Comparison of ENCODE assay signal across 14 cellular contexts in genomic region chr3:155712008-155712407, GRCh38. TPM values are rescaled to one million over a fixed set of nuclear protein-coding genes. Genes with fewer than 3 reads are reported as not detected.
A peak's percentile ranks its signal among the peaks of the same experiment; 100 is the strongest.
DNase-seq lines count a peak whose midpoint lies in the region; ATAC-seq, FAIRE-seq and TF ChIP-seq lines count a peak whose summit lies in the region.
"Had no signal": no experiment of that assay in that cellular context is flagged by ENCODE, and none has a peak within 500 bp of the region (broad histone marks: within the 10 kb centered on the region; RNA-seq: fewer than 3 reads in every experiment).

No MANE protein-coding gene starts in this region.

- H3F3A ChIP-seq in MM.1S (ENCODE audit: insufficient read depth, low read length), result no peaks in the 10 kb centered on the region

- no peaks in the 10 kb centered on the region for H3K9me2 ChIP-seq in MM.1S (replicated peaks; ENCODE audit: insufficient read depth, low read length)

- H3K79me2 ChIP-seq in MM.1S (ENCODE audit: low read length), result no peaks in the 10 kb centered on the region

- H3K4me1 ChIP-seq in A549, result no peaks in the 10 kb centered on the region
- H3K4me1 ChIP-seq in MM.1S (ENCODE audit: low read length), result no peaks in the 10 kb centered on the region
- H3K4me1 ChIP-seq: vagina had no signal

- H3K27ac ChIP-seq in A549 (no peak overlapping the region), MM.1S (ENCODE audit: low read length) (no peak overlapping the region)
- H3K27ac ChIP-seq: vagina had no signal

- H3K27me3 ChIP-seq in MM.1S (replicated peaks; ENCODE audit: insufficient read depth, low read length), result no peaks in the 10 kb centered on the region
- H3K27me3 ChIP-seq: vagina had no signal

- CTCF ChIA-PET in A549 (lab: Yijun Ruan, JAX), result interaction anchor here (0.7 to 1.6 kb wide), 5 partner anchors 10 to 361 kb away, joined by 3 to 17 read pairs (median 3); no protein-coding TSS in a partner anchor
- CTCF ChIA-PET in activated CD4-positive, alpha-beta memory T cell treated with anti-CD3 and anti-CD28 coated beads, Interleukin-2, amount 10 ng/mL, durations not matched to agents 7 days and 5 days (lab: Charles Lee), result interaction anchor here (1.5 kb wide), 1 partner anchor 10 kb away, joined by 11 read pairs; no protein-coding TSS in a partner anchor

- TF ChIP-seq POLR2A in A549 (IDR thresholded peaks at IDR 0.05; ENCODE audit: low read length), result no peak

- intact Hi-C loops in posterior vena cava (cut with DNase I), result no loop called here

- 93% methylated on average over 1 of the region's 1 CpG for WGBS in A549 (ENCODE audit: missing lambda C conversion rate)

- no peak overlapping the region for H3K4me3 Mint-ChIP-seq in activated CD4-positive, alpha-beta memory T cell treated with anti-CD3 and anti-CD28 coated beads, Interleukin-2, amount 10 ng/mL, durations not matched to agents 7 days and 5 days
- H3K4me3 Mint-ChIP-seq: activated T-helper 1 cell treated with anti-CD3 and anti-CD28 coated beads, Interleukin-12 subunit alpha, Interleukin-12 subunit beta, Interleukin-2, Interleukin-4 antibody, amounts not matched to agents 30 ng/mL and 10 ng/mL and 1 ng/mL, durations not matched to agents 14 hours and 24 hours and 36 hours; neural crest cell had no signal

- ATAC-seq in A549 (no peak), GM18909 (IDR thresholded peaks at IDR 0.05; ENCODE audit: poor library complexity, unreplicated experiment) (peak; percentile 94), HG02571 (IDR thresholded peaks at IDR 0.05; ENCODE audit: unreplicated experiment) (peak; percentile 97), HG03457 (IDR thresholded peaks at IDR 0.05; ENCODE audit: unreplicated experiment) (peak; percentile 87)
- ATAC-seq: K562 had no signal

- no peak for TF ChIP-seq RAD21 in A549 (conservative IDR thresholded peaks at IDR 0.05 in 1 of 2, IDR thresholded peaks at IDR 0.05 in 1 of 2)

- no peak overlapping the region for H3K27ac Mint-ChIP-seq in activated CD4-positive, alpha-beta memory T cell treated with anti-CD3 and anti-CD28 coated beads, Interleukin-2, amount 10 ng/mL, durations not matched to agents 7 days and 5 days
- H3K27ac Mint-ChIP-seq: activated T-helper 1 cell treated with anti-CD3 and anti-CD28 coated beads, Interleukin-12 subunit alpha, Interleukin-12 subunit beta, Interleukin-2, Interleukin-4 antibody, amounts not matched to agents 30 ng/mL and 10 ng/mL and 1 ng/mL, durations not matched to agents 14 hours and 24 hours and 36 hours had no signal

- FAIRE-seq in A549 (lab: Jason Lieb, UNC), result peak; percentile 23
- FAIRE-seq: GM12891, K562 had no signal

- no peak overlapping the region for H3K9ac ChIP-seq in MM.1S (ENCODE audit: low read length)

- no peak for DNase-seq in A549 (ENCODE audit: low read depth in 1 of 2, low spot score in 1 of 2)
- no peak for DNase-seq in posterior vena cava (ENCODE audit: low spot score)
- DNase-seq in activated CD4-positive, alpha-beta memory T cell treated with anti-CD3 and anti-CD28 coated beads, Interleukin-2, amount 10 ng/mL, durations not matched to agents 7 days and 5 days, result no peak
- DNase-seq in MM.1S, result no peak
- DNase-seq in NCI-H2081 treated with DMSO at 0.1 percent for 48 hours (lab: John Stamatoyannopoulos, UW), result no peak
- DNase-seq: effector CD4-positive, alpha-beta T cell had no signal

- H3K4me2 ChIP-seq in A549, result no peak overlapping the region
- H3K4me2 ChIP-seq in MM.1S (ENCODE audit: low read depth, low read length), result no peak overlapping the region

- H3K4me1 Mint-ChIP-seq in activated CD4-positive, alpha-beta memory T cell treated with anti-CD3 and anti-CD28 coated beads, Interleukin-2, amount 10 ng/mL, durations not matched to agents 7 days and 5 days, result no peaks in the 10 kb centered on the region

- H3K36me3 Mint-ChIP-seq in activated CD4-positive, alpha-beta memory T cell treated with anti-CD3 and anti-CD28 coated beads, Interleukin-2, amount 10 ng/mL, durations not matched to agents 7 days and 5 days (ENCODE audit: low read depth), result no peaks in the 10 kb centered on the region

- no peak overlapping the region for H2AFZ ChIP-seq in MM.1S (ENCODE audit: low read length)

- no peaks in the 10 kb centered on the region for H3K36me3 ChIP-seq in MM.1S (replicated peaks; ENCODE audit: insufficient read depth, low read length)
- H3K36me3 ChIP-seq: vagina had no signal

- H4K20me1 ChIP-seq in MM.1S (ENCODE audit: insufficient read depth, low read length), result no peaks in the 10 kb centered on the region

- no peak overlapping the region for H3K4me3 ChIP-seq in A549
- H3K4me3 ChIP-seq in MM.1S (ENCODE audit: low read length), result no peak overlapping the region
- H3K4me3 ChIP-seq: K562, vagina had no signal

- TF ChIP-seq CTCF in A549 (IDR thresholded peaks at IDR 0.05), result no peak
- TF ChIP-seq CTCF in MM.1S (IDR thresholded peaks at IDR 0.05; ENCODE audit: low read length), result no peak

- H3K9me3 ChIP-seq in A549 (no peaks in the 10 kb centered on the region), MM.1S (replicated peaks; ENCODE audit: insufficient read depth, low read length) (no peaks in the 10 kb centered on the region)
- H3K9me3 ChIP-seq: vagina had no signal

- POLR2A ChIA-PET in A549 (lab: Yijun Ruan, JAX), result no interaction called here
- POLR2A ChIA-PET in activated CD4-positive, alpha-beta memory T cell treated with anti-CD3 and anti-CD28 coated beads, Interleukin-2, amount 10 ng/mL, durations not matched to agents 7 days and 5 days (lab: Charles Lee), result no interaction called here

- H3K27me3 Mint-ChIP-seq in activated CD4-positive, alpha-beta memory T cell treated with anti-CD3 and anti-CD28 coated beads, Interleukin-2, amount 10 ng/mL, durations not matched to agents 7 days and 5 days, result no peaks in the 10 kb centered on the region

- no peak for TF ChIP-seq EP300 in A549 (IDR thresholded peaks at IDR 0.05)

- H3K9me3 Mint-ChIP-seq in activated CD4-positive, alpha-beta memory T cell treated with anti-CD3 and anti-CD28 coated beads, Interleukin-2, amount 10 ng/mL, durations not matched to agents 7 days and 5 days, result no peaks in the 10 kb centered on the region
- H3K9me3 Mint-ChIP-seq: activated T-helper 1 cell treated with anti-CD3 and anti-CD28 coated beads, Interleukin-12 subunit alpha, Interleukin-12 subunit beta, Interleukin-2, Interleukin-4 antibody, amounts not matched to agents 30 ng/mL and 10 ng/mL and 1 ng/mL, durations not matched to agents 14 hours and 24 hours and 36 hours; neural crest cell had no signal

TF ChIP-seq in A549, 52 proteins besides CTCF, POLR2A, EP300 and RAD21:
- no peak for TF ChIP-seq ESRRA (IDR thresholded peaks at IDR 0.05; ENCODE audit: borderline replicate concordance, low read length)
- no peak for TF ChIP-seq HES2 (IDR thresholded peaks at IDR 0.05)
- no peak for TF ChIP-seq BHLHE40 (IDR thresholded peaks at IDR 0.05; ENCODE audit: low read depth, low read length)
- TF ChIP-seq HOXA7 (CRISPR knock-in tag; IDR thresholded peaks at IDR 0.05), result no peak

RNA-seq across cellular contexts. Expression of gene PLCH1, which starts 32.9 kb away (rescaled TPM):
- polyA plus RNA-seq in A549 (2011; rRNA removed), result 11.1 and 14.8 TPM in 2 replicates
- 2.4 and 2.5 TPM in 2 replicates for polyA plus RNA-seq in A549 (2012; cell fraction: cytosol; rRNA removed)
- 2.3 and 2.6 TPM in 2 replicates for polyA plus RNA-seq in A549 (2012; cell fraction: nucleus; rRNA removed)
- polyA plus RNA-seq in A549 (2017; fragmentation: RNase III; extraction: RNeasy Plus Mini Kit Qiagen cat#74134 plus additional on column Dnase treatment), result 2.1 to 2.2 TPM (median 2.1 TPM) in 3 replicates
- 26.0 and 30.0 TPM in 2 replicates for polyA minus RNA-seq in A549 (2011; rRNA and poly(A)+ RNA removed)
- under 1 TPM in 1 of 2 donors, not detected in 1; 0.05 TPM for total RNA-seq in posterior vena cava
- total RNA-seq in activated CD4-positive, alpha-beta memory T cell treated with anti-CD3 and anti-CD28 coated beads, Interleukin-2, amount 10 ng/mL, durations not matched to agents 7 days and 5 days, result under 1 TPM; 0.08 to 0.20 TPM

Comparison
In these comparisons a context has a peak if more than half of its experiments do, and no peak if none do; other contexts are left out.
1. ATAC-seq: peak in GM18909 (single experiment), HG02571 (single experiment) and HG03457 (single experiment); none in A549 (0 of 2).